Comparison of ENCODE assay signal across 33 cellular contexts in the genomic region with DNA sequence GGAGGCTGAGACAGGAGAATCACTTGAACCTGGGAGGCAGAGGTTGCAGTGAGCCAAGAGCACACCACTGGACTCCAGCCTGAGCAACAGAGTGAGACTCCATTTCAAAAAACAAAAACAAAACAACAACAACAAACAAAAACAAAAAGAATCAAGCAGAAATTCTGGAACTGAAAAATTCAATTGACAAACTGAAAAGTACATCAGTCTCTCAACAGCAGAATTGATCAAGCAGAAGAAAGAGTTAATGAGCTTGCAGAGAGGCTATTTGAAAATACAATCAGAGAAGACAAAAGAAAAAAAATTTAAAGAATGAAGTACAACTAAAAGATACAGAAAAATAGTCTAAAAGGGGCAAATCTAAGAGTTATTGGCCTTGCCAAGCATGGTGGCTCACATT. TPM values are rescaled to one million over a fixed set of nuclear protein-coding genes. Genes with fewer than 3 reads are reported as not detected.
"Had no signal": no experiment of that assay in that cellular context is flagged by ENCODE, and none has a peak within 500 bp of the region (broad histone marks: within the 10 kb centered on the region; RNA-seq: fewer than 3 reads in every experiment).

No MANE protein-coding gene starts in this region.

- ATAC-seq: activated naive CD4-positive, alpha-beta T cell treated with anti-CD3 and anti-CD28 coated beads, Interleukin-2, amount 50 U/mL, for 72 hours; activated naive CD8-positive, alpha-beta T cell treated with anti-CD3 and anti-CD28 coated beads, Interleukin-2, amount 50 U/mL, for 24 hours; activated T-cell treated with anti-CD3 and anti-CD28 coated beads, Interleukin-2, amount 50 U/mL, for 4 hours; activated T-cell treated with anti-CD3 and anti-CD28 coated beads, Interleukin-2, amount 50 U/mL, for 72 hours; activated T-helper 17 cell treated with anti-CD3 and anti-CD28 coated beads, Interleukin-2, amount 50 U/mL, for 72 hours; body of pancreas had no signal

- DNase-seq: activated effector memory CD4-positive, alpha-beta T cell treated with anti-CD3 and anti-CD28 coated beads, Interleukin-2, amount 50 U/mL, for 16 hours; activated effector memory CD4-positive, alpha-beta T cell treated with Interleukin-2 at 50 U/mL for 16 hours; activated gamma-delta T cell; activated gamma-delta T cell treated with Interleukin-2 at 50 U/mL for 16 hours; activated naive CD4-positive, alpha-beta T cell; activated naive CD4-positive, alpha-beta T cell treated with anti-CD3 and anti-CD28 coated beads for 36 hours; activated naive CD4-positive, alpha-beta T cell treated with anti-CD3 and anti-CD28 coated beads, Interleukin-2, amount 10 ng/mL, durations not matched to agents 7 days and 5 days; activated naive CD4-positive, alpha-beta T cell treated with anti-CD3 and anti-CD28 coated beads, Interleukin-2, amount 50 U/mL, for 16 hours; activated naive CD4-positive, alpha-beta T cell treated with Interleukin-2 at 50 U/mL for 16 hours; activated naive CD8-positive, alpha-beta T cell treated with anti-CD3 and anti-CD28 coated beads for 36 hours; activated naive CD8-positive, alpha-beta T cell treated with anti-CD3 and anti-CD28 coated beads, Interleukin-2, amount 10 ng/mL, durations not matched to agents 7 days and 5 days; activated naive CD8-positive, alpha-beta T cell treated with anti-CD3 and anti-CD28 coated beads, Interleukin-2, amount 50 U/mL, for 24 hours; activated T-cell treated with anti-CD3 and anti-CD28 coated beads, Interleukin-2, amount 50 U/mL, for 24 hours; activated T-cell treated with anti-CD3 and anti-CD28 coated beads, Interleukin-2, amount 50 U/mL, for 4 hours; activated T-cell treated with anti-CD3 and anti-CD28 coated beads, Interleukin-2, amount 50 U/mL, for 48 hours; activated T-cell treated with anti-CD3 and anti-CD28 coated beads, Interleukin-2, amount 50 U/mL, for 72 hours; adrenal gland; amniotic stem cell; amygdala; anterior cingulate cortex; aorta; body of pancreas; brain microvascular endothelial cell; caudate nucleus; central memory CD4-positive, alpha-beta T cell; cerebellar nuclear complex had no signal

- H3K36me3 ChIP-seq: adrenal gland, ascending aorta, brain microvascular endothelial cell, breast epithelium, cardiac muscle cell had no signal

- H3K27ac ChIP-seq: adrenal gland, ascending aorta, body of pancreas, brain microvascular endothelial cell, breast epithelium, cardiac muscle cell had no signal

- H3K4me1 ChIP-seq: adrenal gland, ascending aorta, body of pancreas, breast epithelium had no signal

- H3K27me3 ChIP-seq: adrenal gland, ascending aorta, body of pancreas, brain microvascular endothelial cell, breast epithelium, cardiac muscle cell had no signal

- H3K4me3 ChIP-seq: adrenal gland, ascending aorta, body of pancreas, breast epithelium, cardiac muscle cell had no signal

- H3K9me3 ChIP-seq: body of pancreas had no signal

- FAIRE-seq: astrocyte, bronchial epithelial cell had no signal

RNA-seq across cellular contexts. Expression of gene EFHB, which starts 22.6 kb away (rescaled TPM):
- total RNA-seq: ascending aorta had no signal
